In the genomic region with DNA sequence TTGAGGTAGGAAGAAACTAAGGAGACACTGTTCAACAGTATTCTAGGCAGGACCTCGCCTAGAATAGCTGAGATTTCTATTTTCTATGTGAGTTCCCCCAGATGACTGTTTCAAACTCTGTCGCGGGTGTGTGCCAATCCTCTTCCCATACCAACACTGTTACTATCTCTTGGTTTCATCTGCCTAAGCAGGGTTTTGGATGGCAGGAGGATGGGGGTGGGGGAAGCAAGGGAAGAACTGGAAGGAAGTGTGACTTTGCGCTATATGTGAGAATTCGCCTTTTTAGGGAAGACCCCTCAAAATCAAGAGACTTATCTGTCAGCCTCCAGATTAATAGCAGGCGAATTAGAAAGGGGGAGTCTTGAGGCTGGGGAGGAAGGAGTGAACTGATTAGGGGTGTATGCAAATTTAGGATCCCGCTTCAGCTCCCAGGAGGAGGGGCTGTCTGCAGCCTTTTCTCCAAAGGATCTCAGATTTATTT, we compare ENCODE assay signal across 6 cellular contexts. TPM values are rescaled to one million over a fixed set of nuclear protein-coding genes. Genes with fewer than 3 reads are reported as not detected.
DNase-seq lines count a peak whose midpoint lies in the region; ATAC-seq and TF ChIP-seq lines count a peak whose summit lies in the region.

No MANE protein-coding gene starts in this region.

- H3K36me3 Mint-ChIP-seq in activated CD4-positive, alpha-beta T cell treated with anti-CD3 and anti-CD28 coated beads, Interleukin-2, amount 10 ng/mL, durations not matched to agents 24 days and 14 days (ENCODE audit: low read depth): peaks cover 18% of the 10 kb centered on the region
- peaks cover 5% of the 10 kb centered on the region for H3K36me3 Mint-ChIP-seq in activated CD4-positive, alpha-beta memory T cell treated with anti-CD3 and anti-CD28 coated beads for 36 hours

- H3K4me1 ChIP-seq in left lung: peaks cover 23 to 53% of the 10 kb centered on the region in 2 donors

- no peaks in the 10 kb centered on the region for H3K27me3 Mint-ChIP-seq in activated CD4-positive, alpha-beta T cell treated with anti-CD3 and anti-CD28 coated beads, Interleukin-2, amount 10 ng/mL, durations not matched to agents 24 days and 14 days
- no peaks in the 10 kb centered on the region for H3K27me3 Mint-ChIP-seq in activated CD4-positive, alpha-beta memory T cell treated with anti-CD3 and anti-CD28 coated beads for 36 hours

- H3K4me1 Mint-ChIP-seq in activated CD4-positive, alpha-beta T cell treated with anti-CD3 and anti-CD28 coated beads, Interleukin-2, amount 10 ng/mL, durations not matched to agents 24 days and 14 days: peaks cover 30% of the 10 kb centered on the region
- peaks cover 36% of the 10 kb centered on the region for H3K4me1 Mint-ChIP-seq in activated CD4-positive, alpha-beta memory T cell treated with anti-CD3 and anti-CD28 coated beads for 36 hours (ENCODE audit: low read depth)

- no peak for ATAC-seq in left lung

- H3K9me3 ChIP-seq in left lung: no peaks in the 10 kb centered on the region

- DNase-seq in activated CD4-positive, alpha-beta T cell treated with anti-CD3 and anti-CD28 coated beads, Interleukin-2, amount 10 ng/mL, durations not matched to agents 24 days and 14 days: no peak
- DNase-seq in activated CD4-positive, alpha-beta T cell treated with anti-CD3 and anti-CD28 coated beads, Interleukin-2, amount 50 U/mL, for 1 hour: no peak
- peak; percentile 19 for DNase-seq in activated CD4-positive, alpha-beta memory T cell treated with anti-CD3 and anti-CD28 coated beads for 36 hours
- no peak for DNase-seq in left lung
- no peak for DNase-seq in T-helper 9 cell
- no peak for DNase-seq in NCI-H2081 (lab: John Stamatoyannopoulos, UW)

- peak overlapping the region; percentile 87 to 91 for H3K27ac ChIP-seq in left lung

- H3K36me3 ChIP-seq in left lung: peaks cover 0 to 12% of the 10 kb centered on the region in 2 donors

- no peak for TF ChIP-seq CTCF in left lung (IDR thresholded peaks at IDR 0.05)

- CTCF ChIA-PET in activated CD4-positive, alpha-beta memory T cell treated with anti-CD3 and anti-CD28 coated beads for 36 hours (lab: Charles Lee): no interaction called here

- intact Hi-C loops in activated CD4-positive, alpha-beta T cell treated with anti-CD3 and anti-CD28 coated beads, Interleukin-2, amount 10 ng/mL, durations not matched to agents 24 days and 14 days (cut with micrococcal nuclease): loop anchor here (1.0 to 2.0 kb wide), 3 partner anchors 53 to 71 kb away; partner anchors contain the start of genes HDAC5, HROB and TMEM101
- intact Hi-C loops in activated CD4-positive, alpha-beta memory T cell treated with anti-CD3 and anti-CD28 coated beads for 36 hours (cut with micrococcal nuclease): loop anchor here (2.0 kb wide), 2 partner anchors 53 to 55 kb away; partner anchors contain the start of genes HDAC5 and TMEM101
- intact Hi-C loops in left lung (cut with DNase I): no loop called here

- POLR2A ChIA-PET in activated CD4-positive, alpha-beta memory T cell treated with anti-CD3 and anti-CD28 coated beads for 36 hours (lab: Charles Lee): interaction anchor here (0.6 to 1.1 kb wide), 3 partner anchors 48 to 254 kb away, joined by 3 to 4 read pairs (median 4); no protein-coding TSS in a partner anchor

- H3K4me3 ChIP-seq in left lung: peak overlapping the region; percentile 57 to 75

- H3K4me3 Mint-ChIP-seq in activated CD4-positive, alpha-beta T cell treated with anti-CD3 and anti-CD28 coated beads, Interleukin-2, amount 10 ng/mL, durations not matched to agents 24 days and 14 days: peak overlapping the region; percentile 95
- H3K4me3 Mint-ChIP-seq in activated CD4-positive, alpha-beta memory T cell treated with anti-CD3 and anti-CD28 coated beads for 36 hours: peak overlapping the region; percentile 97

- H3K27me3 ChIP-seq in left lung: no peaks in the 10 kb centered on the region

- H3K27ac Mint-ChIP-seq in activated CD4-positive, alpha-beta T cell treated with anti-CD3 and anti-CD28 coated beads, Interleukin-2, amount 10 ng/mL, durations not matched to agents 24 days and 14 days: peak overlapping the region; percentile 96
- peak overlapping the region; percentile 95 for H3K27ac Mint-ChIP-seq in activated CD4-positive, alpha-beta memory T cell treated with anti-CD3 and anti-CD28 coated beads for 36 hours

- H3K9me3 Mint-ChIP-seq in activated CD4-positive, alpha-beta T cell treated with anti-CD3 and anti-CD28 coated beads, Interleukin-2, amount 10 ng/mL, durations not matched to agents 24 days and 14 days: no peaks in the 10 kb centered on the region
- H3K9me3 Mint-ChIP-seq in activated CD4-positive, alpha-beta memory T cell treated with anti-CD3 and anti-CD28 coated beads for 36 hours: no peaks in the 10 kb centered on the region

RNA-seq across cellular contexts. Expression of gene G6PC3, which starts 0.5 kb away (rescaled TPM):
- total RNA-seq in activated CD4-positive, alpha-beta T cell treated with anti-CD3 and anti-CD28 coated beads, Interleukin-2, amount 10 ng/mL, durations not matched to agents 24 days and 14 days: 33.3 and 34.1 TPM in 2 replicates
- total RNA-seq in activated CD4-positive, alpha-beta memory T cell treated with anti-CD3 and anti-CD28 coated beads for 36 hours: 10 to 100 TPM; 20.7 to 21.9 TPM
- 10 to 100 TPM; 47.4 to 62.6 TPM for total RNA-seq in left lung

RNA-seq across cellular contexts. Expression of gene LSM12, which starts 3.5 kb away (rescaled TPM):
- total RNA-seq in activated CD4-positive, alpha-beta T cell treated with anti-CD3 and anti-CD28 coated beads, Interleukin-2, amount 10 ng/mL, durations not matched to agents 24 days and 14 days: 101 and 107 TPM in 2 replicates
- 10 to 100 TPM; 76.8 to 81.8 TPM for total RNA-seq in activated CD4-positive, alpha-beta memory T cell treated with anti-CD3 and anti-CD28 coated beads for 36 hours
- 10 to 100 TPM; 47.6 to 53.2 TPM for total RNA-seq in left lung

RNA-seq across cellular contexts. Expression of gene HDAC5, which starts 53.4 kb away (rescaled TPM):
- 16.1 and 17.7 TPM in 2 replicates for total RNA-seq in activated CD4-positive, alpha-beta T cell treated with anti-CD3 and anti-CD28 coated beads, Interleukin-2, amount 10 ng/mL, durations not matched to agents 24 days and 14 days
- total RNA-seq in activated CD4-positive, alpha-beta memory T cell treated with anti-CD3 and anti-CD28 coated beads for 36 hours: 10 to 100 TPM; 18.0 to 19.0 TPM
- total RNA-seq in left lung: 10 to 100 TPM; 28.0 to 43.5 TPM

RNA-seq across cellular contexts. Expression of gene TMEM101, which starts 55.3 kb away (rescaled TPM):
- 27.5 and 32.8 TPM in 2 replicates for total RNA-seq in activated CD4-positive, alpha-beta T cell treated with anti-CD3 and anti-CD28 coated beads, Interleukin-2, amount 10 ng/mL, durations not matched to agents 24 days and 14 days
- 10 to 100 TPM; 27.6 to 28.2 TPM for total RNA-seq in activated CD4-positive, alpha-beta memory T cell treated with anti-CD3 and anti-CD28 coated beads for 36 hours
- 10 to 100 TPM; 29.7 to 35.0 TPM for total RNA-seq in left lung

Comparison
In these comparisons a context has a peak if more than half of its experiments do, and no peak if none do; other contexts are left out.
1. intact Hi-C loops: an anchor here in activated CD4-positive, alpha-beta T cell treated with anti-CD3 and anti-CD28 coated beads, Interleukin-2, amount 10 ng/mL, durations not matched to agents 24 days and 14 days (1.0 to 2.0 kb wide) and activated CD4-positive, alpha-beta memory T cell treated with anti-CD3 and anti-CD28 coated beads for 36 hours (2.0 kb wide); none called in left lung.